Comparison of ENCODE assay signal across 31 cellular contexts in genomic region chr11:132457445-132457844, GRCh38.
"Had no signal": no experiment of that assay in that cellular context is flagged by ENCODE, and none has a peak within 500 bp of the region (broad histone marks: within the 10 kb centered on the region; RNA-seq: fewer than 3 reads in every experiment).

No MANE protein-coding gene starts in this region.

- H3K4me1 ChIP-seq: adrenal gland, body of pancreas, breast epithelium had no signal

- H3K9me3 ChIP-seq: adrenal gland, body of pancreas had no signal

- H3K27me3 ChIP-seq: adrenal gland, body of pancreas, brain microvascular endothelial cell had no signal

- H3K4me3 ChIP-seq: adrenal gland, body of pancreas, breast epithelium had no signal

- H3K27ac ChIP-seq: adrenal gland, body of pancreas, brain microvascular endothelial cell, breast epithelium, VCaP had no signal

- DNase-seq: activated B cell treated with CpG ODN at 0.5 μM for 24 hours; activated CD4-positive, alpha-beta memory T cell treated with anti-CD3 and anti-CD28 coated beads for 36 hours; activated CD4-positive, alpha-beta T cell treated with anti-CD3 and anti-CD28 coated beads for 4 hours; activated CD4-positive, alpha-beta T cell treated with anti-CD3 and anti-CD28 coated beads, Interleukin-2, amount 10 ng/mL, durations not matched to agents 24 days and 14 days; activated CD4-positive, alpha-beta T cell treated with anti-CD3 and anti-CD28 coated beads, Interleukin-2, amount 50 U/mL, for 1 hour; activated CD4-positive, alpha-beta T cell treated with anti-CD3 and anti-CD28 coated beads, Interleukin-2, amount 50 U/mL, for 4 hours; activated CD4-positive, CD25-positive, alpha-beta regulatory T cell treated with anti-CD3 and anti-CD28 coated beads, Interleukin-2, amount 50 U/mL, for 72 hours; activated CD8-positive, alpha-beta memory T cell treated with anti-CD3 and anti-CD28 coated beads, Interleukin-2, amount 50 U/mL, for 4 hours; activated CD8-positive, alpha-beta T cell treated with anti-CD3 and anti-CD28 coated beads for 36 hours; activated effector memory CD4-positive, alpha-beta T cell treated with anti-CD3 and anti-CD28 coated beads, Interleukin-2, amount 50 U/mL, for 16 hours; activated gamma-delta T cell treated with Interleukin-2 at 50 U/mL for 16 hours; activated naive CD4-positive, alpha-beta T cell; activated naive CD4-positive, alpha-beta T cell treated with anti-CD3 and anti-CD28 coated beads for 36 hours; activated naive CD4-positive, alpha-beta T cell treated with anti-CD3 and anti-CD28 coated beads, Interleukin-2, amount 50 U/mL, for 16 hours; activated naive CD8-positive, alpha-beta T cell treated with anti-CD3 and anti-CD28 coated beads for 36 hours; activated T-cell treated with anti-CD3 and anti-CD28 coated beads for 4 hours; activated T-cell treated with anti-CD3 and anti-CD28 coated beads, Interleukin-2, amount 50 U/mL, for 1 hour; activated T-cell treated with anti-CD3 and anti-CD28 coated beads, Interleukin-2, amount 50 U/mL, for 4 hours; activated T-cell treated with anti-CD3 and anti-CD28 coated beads, Interleukin-2, amount 50 U/mL, for 72 hours; adrenal gland; amniotic stem cell; aorta; body of pancreas; brain microvascular endothelial cell; central memory CD4-positive, alpha-beta T cell; T-helper 2 cell; T-helper 9 cell had no signal

- H3K36me3 ChIP-seq: adrenal gland, brain microvascular endothelial cell, breast epithelium had no signal

- ATAC-seq: activated CD8-positive, alpha-beta T cell treated with anti-CD3 and anti-CD28 coated beads for 36 hours; activated naive CD4-positive, alpha-beta T cell treated with anti-CD3 and anti-CD28 coated beads, Interleukin-2, amount 50 U/mL, for 72 hours; activated T-cell treated with anti-CD3 and anti-CD28 coated beads, Interleukin-2, amount 50 U/mL, for 4 hours; activated T-cell treated with anti-CD3 and anti-CD28 coated beads, Interleukin-2, amount 50 U/mL, for 72 hours; activated T-helper 17 cell treated with anti-CD3 and anti-CD28 coated beads, Interleukin-2, amount 50 U/mL, for 72 hours; body of pancreas had no signal
